29 cellular contexts compared by ENCODE assay signal in the genomic region with DNA sequence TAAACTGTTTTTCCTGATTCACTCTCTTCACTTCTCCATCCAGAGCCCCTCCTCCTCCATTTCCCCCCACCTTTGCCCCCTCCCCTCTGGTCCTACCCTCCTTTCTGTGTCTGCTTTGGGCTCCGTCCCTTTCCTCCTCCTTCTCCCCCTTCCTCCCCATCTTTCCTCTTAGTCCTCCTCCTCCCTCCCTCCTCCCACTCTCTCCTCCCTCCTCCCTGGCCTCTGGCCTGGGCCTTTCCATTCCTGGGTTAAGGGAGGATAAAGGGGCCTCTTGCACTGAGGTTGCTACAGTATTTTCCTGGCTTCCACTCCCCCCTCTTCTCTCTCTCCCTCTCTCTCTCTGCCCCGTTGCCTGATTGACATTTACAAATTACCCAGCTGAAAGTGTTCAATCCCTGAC.
"Had no signal": no experiment of that assay in that cellular context is flagged by ENCODE, and none has a peak within 500 bp of the region (broad histone marks: within the 10 kb centered on the region; RNA-seq: fewer than 3 reads in every experiment).

No MANE protein-coding gene starts in this region.

- H3K4me3 Mint-ChIP-seq: immature natural killer cell; naive thymus-derived CD8-positive, alpha-beta T cell; nephron progenitor cell; stimulated activated memory B cell treated with anti-CD40 and anti-IgM and Interleukin-4, amounts not matched to agents 10 μg/mL and 1 μg/mL and 100 μg/mL, for 72 hours; stimulated activated naive CD8-positive, alpha-beta T cell treated with anti-CD3 and anti-CD28 coated beads, Interleukin-15, amount 100 ng/mL, for 72 hours had no signal

- H3K79me2 ChIP-seq: hepatocyte had no signal

- H3K4me2 ChIP-seq: hepatocyte had no signal

- H3K4me3 ChIP-seq: coronary artery, esophagus muscularis mucosa, gastroesophageal sphincter, heart left ventricle, hepatocyte, lower lobe of right lung, ovary, psoas muscle, sigmoid colon, suprapubic skin, transverse colon, upper lobe of right lung, uterus had no signal

- H3K27ac ChIP-seq: coronary artery, esophagus muscularis mucosa, foreskin keratinocyte, gastroesophageal sphincter, heart left ventricle, hepatocyte, lower lobe of right lung, ovary, psoas muscle, sigmoid colon, suprapubic skin, transverse colon, upper lobe of right lung, uterus had no signal

- H3K36me3 ChIP-seq: esophagus muscularis mucosa, gastroesophageal sphincter, heart left ventricle, lower lobe of right lung, ovary, sigmoid colon, suprapubic skin, transverse colon, upper lobe of right lung, uterus had no signal

- H3K9me3 Mint-ChIP-seq: naive thymus-derived CD8-positive, alpha-beta T cell; stimulated activated memory B cell treated with anti-CD40 and anti-IgM and Interleukin-4, amounts not matched to agents 10 μg/mL and 1 μg/mL and 100 μg/mL, for 72 hours; stimulated activated naive CD8-positive, alpha-beta T cell treated with anti-CD3 and anti-CD28 coated beads, Interleukin-15, amount 100 ng/mL, for 72 hours had no signal

- H2AFZ ChIP-seq: hepatocyte had no signal

- H3K9me3 ChIP-seq: esophagus muscularis mucosa, gastroesophageal sphincter, heart left ventricle, lower lobe of right lung, ovary, psoas muscle, sigmoid colon, suprapubic skin, transverse colon, upper lobe of right lung, uterus had no signal

- H3K27ac Mint-ChIP-seq: immature natural killer cell; naive thymus-derived CD8-positive, alpha-beta T cell; nephron progenitor cell; stimulated activated memory B cell treated with anti-CD40 and anti-IgM and Interleukin-4, amounts not matched to agents 10 μg/mL and 1 μg/mL and 100 μg/mL, for 72 hours; stimulated activated naive CD8-positive, alpha-beta T cell treated with anti-CD3 and anti-CD28 coated beads, Interleukin-15, amount 100 ng/mL, for 72 hours had no signal

- DNase-seq: dermis blood vessel endothelial cell; effector memory CD4-positive, alpha-beta T cell; foreskin keratinocyte; heart left ventricle; immature natural killer cell; islet precursor cell; kidney glomerular epithelial cell; left colon; left ventricle myocardium superior; lower lobe of right lung; naive thymus-derived CD8-positive, alpha-beta T cell; nephron progenitor cell; occipital lobe; ovary; posterior cingulate gyrus; psoas muscle; right cardiac atrium; sigmoid colon; stimulated activated CD4-positive, alpha-beta T cell treated with anti-CD3 and anti-CD28 coated beads, Interleukin-4, amount 100 ng/mL, for 4 hours; stimulated activated naive CD8-positive, alpha-beta T cell treated with anti-CD3 and anti-CD28 coated beads, Interleukin-15, amount 100 ng/mL, for 72 hours; transverse colon; upper lobe of right lung; uterus had no signal

- H3K27me3 ChIP-seq: ovary had no signal

- H3K36me3 Mint-ChIP-seq: immature natural killer cell; stimulated activated memory B cell treated with anti-CD40 and anti-IgM and Interleukin-4, amounts not matched to agents 10 μg/mL and 1 μg/mL and 100 μg/mL, for 72 hours had no signal

- ATAC-seq: foreskin keratinocyte; gastroesophageal sphincter; heart left ventricle; left colon; left ventricle myocardium superior; lower lobe of right lung; naive thymus-derived CD8-positive, alpha-beta T cell; psoas muscle; right cardiac atrium; stimulated activated memory B cell treated with anti-CD40 and anti-IgM and Interleukin-4, amounts not matched to agents 10 μg/mL and 1 μg/mL and 100 μg/mL, for 72 hours; stimulated activated naive CD8-positive, alpha-beta T cell treated with anti-CD3 and anti-CD28 coated beads, Interleukin-15, amount 100 ng/mL, for 72 hours; upper lobe of right lung had no signal

- H3K4me1 ChIP-seq: foreskin keratinocyte had no signal
